Comparison of ENCODE assay signal across 8 cellular contexts in the genomic region with DNA sequence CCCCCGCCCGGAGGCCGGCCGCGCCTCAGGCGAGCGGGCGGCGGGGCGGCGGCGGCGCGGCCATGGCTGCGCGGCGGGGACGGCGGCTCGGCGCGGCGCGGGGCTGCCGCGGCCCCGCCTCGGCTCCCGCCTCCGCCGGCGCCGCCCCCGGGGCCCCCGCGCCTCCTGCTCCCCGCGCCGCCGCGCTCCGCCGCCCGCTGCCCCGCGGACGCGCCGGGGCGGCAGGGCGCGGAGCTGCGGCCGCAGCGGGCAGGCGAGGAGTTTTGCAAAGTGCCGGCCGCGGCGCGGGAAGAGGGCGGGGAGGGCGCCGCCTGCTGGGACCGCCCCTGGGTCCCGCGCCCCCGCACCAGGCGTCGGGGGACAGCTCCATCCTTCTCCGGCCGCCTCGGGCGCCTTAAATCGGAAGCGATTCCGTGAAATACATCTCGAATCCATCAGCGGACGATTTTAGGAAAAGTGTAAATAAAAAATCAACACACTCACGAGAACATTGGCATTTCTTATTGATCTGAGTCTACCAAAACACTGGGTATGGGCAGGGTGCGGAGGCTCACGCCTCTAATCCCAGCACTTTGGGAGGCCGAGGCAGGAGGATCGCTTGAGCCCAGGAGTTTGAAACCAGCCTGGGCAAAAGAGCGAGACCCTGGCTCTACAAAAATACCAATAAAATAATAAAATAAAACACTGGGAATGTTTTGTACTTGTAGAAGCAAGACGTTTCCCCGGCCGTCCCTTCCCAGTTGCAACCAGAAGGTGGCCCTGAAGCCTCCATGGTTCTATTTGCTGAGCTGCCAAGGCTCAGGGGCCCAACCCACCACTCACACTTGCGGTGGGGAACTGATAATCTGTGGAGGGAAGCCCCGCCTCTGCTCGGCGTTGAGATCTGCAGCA.
DNase-seq lines count a peak whose midpoint lies in the region; ATAC-seq, FAIRE-seq and TF ChIP-seq lines count a peak whose summit lies in the region.

No MANE protein-coding gene starts in this region.

- 4% methylated on average over 93 of the region's 93 CpGs for WGBS in thymus

- no peaks in the 10 kb centered on the region for H3K9me1 ChIP-seq in keratinocyte (ENCODE audit: control insufficient read depth, extremely low read depth, insufficient read depth, low read length)

- H3K9me3 ChIP-seq in keratinocyte (ENCODE audit: control insufficient read depth, low read depth, low read length) (peaks cover 4% of the 10 kb centered on the region), thymus (ENCODE audit: control insufficient read depth) (peaks cover 14% of the 10 kb centered on the region)

- no peak overlapping the region for H3K9ac ChIP-seq in keratinocyte (ENCODE audit: control insufficient read depth, extremely low read depth, insufficient read depth, low read length)

- H3K36me3 ChIP-seq in keratinocyte (ENCODE audit: control insufficient read depth in 2 of 2, extremely low read depth in 1 of 2, insufficient read depth in 2 of 2, low read length in 2 of 2) = no peaks in the 10 kb centered on the region
- no peaks in the 10 kb centered on the region for H3K36me3 ChIP-seq in thymus (ENCODE audit: control insufficient read depth, insufficient read depth)

- peak in 2 of 3 experiments; percentile 36 to 50 for TF ChIP-seq CTCF in keratinocyte (optimal IDR thresholded peaks at IDR 0.05 in 1 of 3, IDR thresholded peaks at IDR 0.05 in 1 of 3, conservative IDR thresholded peaks at IDR 0.05 in 1 of 3; ENCODE audit: extremely low read depth in 1 of 3, insufficient read depth in 2 of 3, low read length in 3 of 3)

- H2AFZ ChIP-seq in keratinocyte (ENCODE audit: control insufficient read depth, low read length) = no peak overlapping the region

- H3K27me3 ChIP-seq in keratinocyte (ENCODE audit: control insufficient read depth, extremely low read depth, insufficient read depth, low read length) (peaks cover 45% of the 10 kb centered on the region), thymus (ENCODE audit: control insufficient read depth, insufficient read depth) (peaks cover 32% of the 10 kb centered on the region)

- H3K4me2 ChIP-seq in keratinocyte (ENCODE audit: control insufficient read depth, extremely low read depth, insufficient read depth, low read depth, low read length) = peak overlapping the region; percentile 39

- DNase-seq in D341Med (ENCODE audit: low spot score) (peak; percentile 92), keratinocyte (ENCODE audit: low read depth, low spot score) (no peak), mesenteric fat pad (ENCODE audit: low spot score) (no peak)
- no peak for DNase-seq in Jurkat, Clone E6-1 (ENCODE audit: low read depth, low spot score)

- H3K79me2 ChIP-seq in keratinocyte (ENCODE audit: control insufficient read depth, insufficient read depth, low read length) = no peaks in the 10 kb centered on the region

- no peaks in the 10 kb centered on the region for H4K20me1 ChIP-seq in keratinocyte (ENCODE audit: control insufficient read depth, extremely low read depth, insufficient read depth, low read length)

- no peaks in the 10 kb centered on the region for H3K4me1 ChIP-seq in keratinocyte (ENCODE audit: control insufficient read depth, extremely low read depth, insufficient read depth, low read length)
- no peaks in the 10 kb centered on the region for H3K4me1 ChIP-seq in thymus (ENCODE audit: control insufficient read depth, insufficient read depth, low read length)

- dilution Hi-C loops in keratinocyte (cut with MboI; ENCODE audit: extremely low pct_ligation_motif_present, low sequenced_read_pairs) = no loop called here

- no peak for FAIRE-seq in keratinocyte (lab: Jason Lieb, UNC)

- H3K27ac ChIP-seq in angular gyrus (ENCODE audit: low read depth, low read length) = peak overlapping the region; percentile 19
- H3K27ac ChIP-seq in keratinocyte (ENCODE audit: control insufficient read depth, insufficient read depth, low read length) = no peak overlapping the region
- H3K27ac ChIP-seq in thymus (ENCODE audit: low read depth) = no peak overlapping the region

- ATAC-seq in HG03460 (IDR thresholded peaks at IDR 0.05; ENCODE audit: unreplicated experiment) = no peak
- ATAC-seq in HG02571 (IDR thresholded peaks at IDR 0.05; ENCODE audit: unreplicated experiment) = no peak

- peak overlapping the region; percentile 35 for H3K4me3 ChIP-seq in Jurkat, Clone E6-1 (ENCODE audit: low read length)
- H3K4me3 ChIP-seq in keratinocyte (ENCODE audit: control insufficient read depth in 2 of 3, extremely low read depth in 1 of 3, insufficient read depth in 2 of 3, low read depth in 1 of 3, low read length in 3 of 3) (peak overlapping the region in 2 of 3 experiments; percentile 6 to 23), thymus (ENCODE audit: low read length) (peak overlapping the region; percentile 54)
